1 cellular context compared by ENCODE assay signal in genomic region chr3:43690400-43691119, GRCh38.
TF ChIP-seq lines count a peak whose summit lies in the region.

Gene ABHD5, plus strand, starts transcription at chr3:43690938. Its CDS starts 55 bp downstream, at chr3:43690993.

TF ChIP-seq in HepG2, 621 proteins besides CTCF, POLR2A, EP300 and RAD21 (continued from another document and continues in another):
- TF ChIP-seq RNF2 (conservative IDR thresholded peaks at IDR 0.05; ENCODE audit: low read depth) (peak; percentile 96), ZNF510 (CRISPR knock-in tag; IDR thresholded peaks at IDR 0.05; ENCODE audit: low read depth) (peak; percentile 91; the same call in 1 of the 2 replicates), NRL (CRISPR knock-in tag; IDR thresholded peaks at IDR 0.05; ENCODE audit: borderline replicate concordance) (peak; percentile 82; the same call in 1 of the 2 replicates), GFI1 (CRISPR knock-in tag; IDR thresholded peaks at IDR 0.05; ENCODE audit: borderline replicate concordance) (no peak; the same call in 1 of the 2 replicates), FOXJ3 (CRISPR knock-in tag; IDR thresholded peaks at IDR 0.05; ENCODE audit: borderline replicate concordance) (no peak), RFXANK (CRISPR knock-in tag; IDR thresholded peaks at IDR 0.05) (no peak; the same call in 1 of the 2 replicates), ZNF670 (CRISPR knock-in tag; IDR thresholded peaks at IDR 0.05; ENCODE audit: borderline replicate concordance) (peak; percentile 32; the same call in 1 of the 2 replicates), TIGD3 (CRISPR knock-in tag; IDR thresholded peaks at IDR 0.05; ENCODE audit: borderline replicate concordance) (no peak), ZNF567 (CRISPR knock-in tag; IDR thresholded peaks at IDR 0.05; ENCODE audit: borderline replicate concordance) (peak; percentile 53; the same call in 1 of the 2 replicates), ZFP36L1 (CRISPR knock-in tag; IDR thresholded peaks at IDR 0.05) (peak; percentile 78), HCFC1 (IDR thresholded peaks at IDR 0.05; ENCODE audit: low read depth, low read length) (no peak), MTA3 (CRISPR knock-in tag; IDR thresholded peaks at IDR 0.05) (no peak), EEA1 (CRISPR knock-in tag; IDR thresholded peaks at IDR 0.05; ENCODE audit: borderline replicate concordance) (peak; percentile 82; the same call in 1 of the 2 replicates), ATF5 (CRISPR knock-in tag; IDR thresholded peaks at IDR 0.05; ENCODE audit: low read depth) (peak; percentile 97; the same call in 1 of the 2 replicates), RFX5 (IDR thresholded peaks at IDR 0.05; ENCODE audit: low read depth, low read length) (no peak), ZBTB46 (CRISPR knock-in tag; IDR thresholded peaks at IDR 0.05; ENCODE audit: borderline replicate concordance) (no peak; the same call in 1 of the 2 replicates), ZNF747 (CRISPR knock-in tag; IDR thresholded peaks at IDR 0.05; ENCODE audit: borderline replicate concordance) (peak; percentile 49; the same call in 1 of the 2 replicates), ZNF782 (CRISPR knock-in tag; IDR thresholded peaks at IDR 0.05; ENCODE audit: borderline replicate concordance) (no peak; the same call in 1 of the 2 replicates), FOXO4 (CRISPR knock-in tag; conservative IDR thresholded peaks at IDR 0.05) (no peak), ARNT2 (CRISPR knock-in tag; IDR thresholded peaks at IDR 0.05; ENCODE audit: low read depth) (peak; percentile 93), SP4 (CRISPR knock-in tag; IDR thresholded peaks at IDR 0.05) (peak; percentile 78), ZHX1 (CRISPR knock-in tag; IDR thresholded peaks at IDR 0.05; ENCODE audit: low read depth) (0 out of 2 replicates have a peak, but pooled peaks have one; percentile 60), SMARCE1 (IDR thresholded peaks at IDR 0.05; ENCODE audit: borderline replicate concordance) (no peak), ZNF780A (CRISPR knock-in tag; IDR thresholded peaks at IDR 0.05) (no peak), ZNF30 (CRISPR knock-in tag; IDR thresholded peaks at IDR 0.05) (no peak), ZNF318 (CRISPR knock-in tag; IDR thresholded peaks at IDR 0.05) (peak; percentile 96; the same call in 1 of the 2 replicates), ZNF550 (CRISPR knock-in tag; IDR thresholded peaks at IDR 0.05; ENCODE audit: borderline replicate concordance) (no peak), ZNF354B (CRISPR knock-in tag; IDR thresholded peaks at IDR 0.05) (no peak), RBM22 (optimal IDR thresholded peaks at IDR 0.05; ENCODE audit: low read length) (no peak), CEBPB (IDR thresholded peaks at IDR 0.05; ENCODE audit: borderline replicate concordance, low read depth, low read length) (no peak), GLI4 (CRISPR knock-in tag; IDR thresholded peaks at IDR 0.05; ENCODE audit: borderline replicate concordance) (0 out of 2 replicates have a peak, but pooled peaks have one; percentile 68), AHDC1 (CRISPR knock-in tag; IDR thresholded peaks at IDR 0.05; ENCODE audit: borderline replicate concordance) (peak; percentile 31; the same call in 1 of the 2 replicates), JUND (CRISPR knock-in tag; IDR thresholded peaks at IDR 0.05) (no peak), BORCS8-MEF2B (CRISPR knock-in tag; IDR thresholded peaks at IDR 0.05) (peak; percentile 96; the same call in 1 of the 2 replicates), LBX2 (CRISPR knock-in tag; IDR thresholded peaks at IDR 0.05; ENCODE audit: borderline replicate concordance) (peak; percentile 88; the same call in 1 of the 2 replicates)
